In the genomic region with DNA sequence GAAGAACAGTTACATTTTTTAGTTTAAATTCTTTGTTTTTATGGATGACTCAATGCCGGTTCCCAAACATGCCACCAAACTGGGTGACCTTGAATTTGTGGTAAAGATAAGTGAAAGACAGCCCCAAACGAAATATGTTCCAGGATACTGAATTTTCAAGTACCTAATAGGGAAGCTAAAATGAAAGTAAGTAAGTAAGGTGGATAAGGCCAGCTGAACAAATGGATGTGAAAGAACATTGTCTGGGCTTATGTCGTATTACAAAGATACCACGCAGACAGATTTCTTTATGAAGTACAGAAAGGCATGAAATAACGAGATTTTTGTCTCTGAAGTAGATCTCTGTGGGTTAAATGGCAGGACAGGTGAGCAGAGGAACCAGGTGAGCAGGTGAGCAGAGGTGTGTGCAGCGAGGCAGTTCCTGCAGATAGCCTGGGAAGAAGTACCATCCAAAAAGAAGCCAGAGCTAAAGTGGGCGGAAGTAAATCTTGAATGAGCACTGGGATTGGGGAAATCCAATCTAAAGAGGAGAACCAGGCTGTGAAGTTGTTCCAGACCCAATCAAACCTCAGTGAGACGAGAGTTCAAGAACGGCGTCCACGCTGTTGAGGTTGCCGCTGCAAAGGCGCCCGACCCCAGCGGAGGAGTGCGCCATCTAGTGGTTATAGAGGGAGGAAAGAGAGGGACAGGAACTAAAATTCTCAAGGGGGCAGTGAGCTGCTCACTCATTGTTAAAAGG, we compare ENCODE assay signal across 8 cellular contexts. TPM values are rescaled to one million over a fixed set of nuclear protein-coding genes. Genes with fewer than 3 reads are reported as not detected.
A peak's percentile ranks its signal among the peaks of the same experiment; 100 is the strongest.
DNase-seq lines count a peak whose midpoint lies in the region; ATAC-seq and TF ChIP-seq lines count a peak whose summit lies in the region.

No MANE protein-coding gene starts in this region.

- ATAC-seq in GM18867 (IDR thresholded peaks at IDR 0.05; ENCODE audit: unreplicated experiment), result peak; percentile 92
- ATAC-seq in HG03095 (IDR thresholded peaks at IDR 0.05; ENCODE audit: unreplicated experiment), result peak; percentile 94
- ATAC-seq in activated CD4-positive, CD25-positive, alpha-beta regulatory T cell treated with anti-CD3 and anti-CD28 coated beads, Interleukin-2, amount 50 U/mL, for 24 hours, result peak; percentile 75 to 83

- 20 to 23% methylated on average over 16 of the region's 16 CpGs for WGBS in lower leg skin, 2 donors

- no peak overlapping the region for H3K4me3 ChIP-seq in lower leg skin (ENCODE audit: low read depth, poor library complexity, severe bottlenecking)

- no peak for TF ChIP-seq CTCF in lower leg skin (IDR thresholded peaks at IDR 0.05)

- TF ChIP-seq POLR2A in lower leg skin (IDR thresholded peaks at IDR 0.05), result no peak

- intact Hi-C loops in lower leg skin (cut with DNase I; ENCODE audit: low total_unique reads), result no loop called here

- DNase-seq in AG08395 (ENCODE audit: low spot score) (peak; percentile 78), NCI-H2227 (lab: John Stamatoyannopoulos, UW; ENCODE audit: unreplicated experiment) (peak; percentile 81), cerebellar cortex (ENCODE audit: low spot score) (peak; percentile 45), lower leg skin (ENCODE audit: low spot score in 2 of 2) (peak; percentile 53 to 91)
- DNase-seq in stimulated activated CD8-positive, alpha-beta memory T cell treated with anti-CD3 and anti-CD28 coated beads, Interleukin-12 subunit alpha, Interleukin-12 subunit beta, amount 100 ng/mL, for 24 hours (ENCODE audit: extremely low read depth), result peak; percentile 23

RNA-seq across cellular contexts. Expression of gene TLR5, which starts 19.6 kb away (rescaled TPM):
- 10 to 100 TPM in 1 of 4 donors, 1 to 10 TPM in 3; 1.6 to 16.8 (median 5.7) TPM for total RNA-seq in lower leg skin

Comparison
In these comparisons a context has a peak if more than half of its experiments do, and no peak if none do; other contexts are left out.
1. DNase-seq: peak in every context shown above with its lines; median percentile 81 in NCI-H2227; 78 in AG08395; 72 in lower leg skin; 45 in cerebellar cortex; 23 in stimulated activated CD8-positive, alpha-beta memory T cell treated with anti-CD3 and anti-CD28 coated beads, Interleukin-12 subunit alpha, Interleukin-12 subunit beta, amount 100 ng/mL, for 24 hours.